Comparison of ENCODE assay signal across 8 cellular contexts in the genomic region with DNA sequence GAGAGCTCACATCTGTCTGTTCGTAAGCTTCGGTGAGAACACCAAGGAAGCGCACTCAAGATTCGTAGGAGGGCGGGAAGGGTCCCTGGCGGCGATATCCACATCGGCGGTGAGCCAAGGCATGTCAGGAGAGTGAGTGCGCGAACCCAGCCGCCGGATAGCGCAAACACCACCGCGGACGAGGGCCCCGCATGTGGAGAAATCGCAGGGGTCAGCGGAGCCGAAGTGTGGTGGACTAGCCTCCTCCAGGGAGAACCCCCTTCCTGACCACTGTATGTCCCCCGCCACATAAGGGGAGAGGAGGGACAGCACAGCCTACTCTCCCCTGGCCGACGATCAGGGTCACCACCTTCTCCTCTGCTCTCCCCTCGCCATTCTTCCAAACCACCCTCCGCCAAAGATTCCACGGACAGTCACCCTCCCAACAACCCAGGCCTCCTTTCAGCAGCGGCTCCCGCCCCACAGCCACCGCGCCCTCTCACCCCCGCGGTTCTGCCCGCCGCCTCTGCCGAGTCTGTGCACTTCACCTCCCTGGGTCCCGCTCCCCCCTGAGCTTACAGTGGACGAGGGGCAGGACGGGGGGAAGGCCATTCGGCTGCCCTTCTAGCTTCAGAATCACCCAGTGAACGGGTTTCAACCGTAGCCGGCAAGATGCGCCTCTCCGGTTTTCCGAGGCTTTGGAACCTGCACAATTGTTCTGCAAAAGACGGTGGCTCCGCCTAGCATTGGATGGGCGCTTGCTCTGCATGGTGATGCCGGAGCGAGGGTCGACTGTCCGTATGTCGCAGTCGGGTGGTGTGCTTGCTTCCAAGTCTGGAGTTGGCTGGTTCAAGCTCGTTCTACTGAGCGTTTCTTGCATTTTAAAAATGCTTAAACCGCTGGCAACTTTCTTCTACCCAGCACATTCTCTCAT.
DNase-seq lines count a peak whose midpoint lies in the region; ATAC-seq and TF ChIP-seq lines count a peak whose summit lies in the region.
"Not testable (repeated sequence)": the region's sequence is repeated elsewhere in the genome, so short reads cannot be mapped to it uniquely, and the experiment has no call there.

No MANE protein-coding gene starts in this region.

- peak in 1 of 4 donors; percentile 37 for ATAC-seq in psoas muscle

- in situ Hi-C loops in G401 (cut with HindIII; ENCODE audit: low sequenced_read_pairs): not testable (repeated sequence)

- DNase-seq in G401 (ENCODE audit: low spot score): peak; percentile 17
- not testable (repeated sequence) for DNase-seq in T-helper 2 cell treated with Interferon-gamma antibody and Interleukin-4, amounts not matched to agents 5 μg/mL and 100 μg/mL, for 36 hours (ENCODE audit: low spot score); activated naive CD4-positive, alpha-beta T cell treated with anti-CD3 and anti-CD28 coated beads, Interleukin-2, amount 10 ng/mL, durations not matched to agents 7 days and 5 days; right atrium auricular region (ENCODE audit: low spot score)
- peak in 1 of 10 donors; percentile 24 for DNase-seq in dorsolateral prefrontal cortex
- DNase-seq in psoas muscle: peak in 1 of 2 donors; percentile 48
- peak in 1 of 2 donors; percentile 59 for DNase-seq in tibial artery

- H3K4me3 ChIP-seq in dorsolateral prefrontal cortex: peak overlapping the region in 57 of 59 donors; percentile 14 to 64 (median 42)
- H3K4me3 ChIP-seq in right atrium auricular region: peak overlapping the region; percentile 19 to 41
- peak overlapping the region; percentile 12 for H3K4me3 ChIP-seq in mesodermal cell (ENCODE audit: extremely low read depth, insufficient read depth, low read length, poor library complexity, severe bottlenecking)
- peak overlapping the region; percentile 25 for H3K4me3 ChIP-seq in psoas muscle
- peak overlapping the region; percentile 34 to 47 for H3K4me3 ChIP-seq in tibial artery

- not testable (repeated sequence) for H3K27ac Mint-ChIP-seq in T-helper 2 cell treated with Interferon-gamma antibody and Interleukin-4, amounts not matched to agents 5 μg/mL and 100 μg/mL, for 36 hours; activated naive CD4-positive, alpha-beta T cell treated with anti-CD3 and anti-CD28 coated beads, Interleukin-2, amount 10 ng/mL, durations not matched to agents 7 days and 5 days

- not testable (repeated sequence) for H3K27ac ChIP-seq in dorsolateral prefrontal cortex; right atrium auricular region; mesodermal cell (ENCODE audit: low read depth, low read length, severe bottlenecking); psoas muscle; tibial artery

- WGBS in mesodermal cell (ENCODE audit: insufficient coverage in 2 of 2), 2 experiments: 2 to 20% methylated on average over 1 to 8 of the region's 58 CpGs
- WGBS in psoas muscle, 3 donors: 1 to 2% (median 2%) methylated on average over 21 to 50 of the region's 58 CpGs

- not testable (repeated sequence) for H3K36me3 ChIP-seq in right atrium auricular region; mesodermal cell (ENCODE audit: control insufficient read depth, insufficient read depth, low read length); psoas muscle (ENCODE audit: insufficient read depth in 1 of 2, low read depth in 1 of 2); tibial artery

- peaks cover 38% of the 10 kb centered on the region for H3K27me3 Mint-ChIP-seq in T-helper 2 cell treated with Interferon-gamma antibody and Interleukin-4, amounts not matched to agents 5 μg/mL and 100 μg/mL, for 36 hours (ENCODE audit: low read depth)
- H3K27me3 Mint-ChIP-seq in activated naive CD4-positive, alpha-beta T cell treated with anti-CD3 and anti-CD28 coated beads, Interleukin-2, amount 10 ng/mL, durations not matched to agents 7 days and 5 days: peaks cover 63% of the 10 kb centered on the region

- not testable (repeated sequence) for H3K36me3 Mint-ChIP-seq in T-helper 2 cell treated with Interferon-gamma antibody and Interleukin-4, amounts not matched to agents 5 μg/mL and 100 μg/mL, for 36 hours (ENCODE audit: low read depth); activated naive CD4-positive, alpha-beta T cell treated with anti-CD3 and anti-CD28 coated beads, Interleukin-2, amount 10 ng/mL, durations not matched to agents 7 days and 5 days

- CTCF ChIA-PET in activated naive CD4-positive, alpha-beta T cell treated with anti-CD3 and anti-CD28 coated beads, Interleukin-2, amount 10 ng/mL, durations not matched to agents 7 days and 5 days (lab: Charles Lee): not testable (repeated sequence)

- intact Hi-C loops in dorsolateral prefrontal cortex (cut with DNase I); psoas muscle (cut with DNase I); tibial artery (cut with DNase I; ENCODE audit: low total_unique reads): not testable (repeated sequence)

- H3K4me1 Mint-ChIP-seq in T-helper 2 cell treated with Interferon-gamma antibody and Interleukin-4, amounts not matched to agents 5 μg/mL and 100 μg/mL, for 36 hours (ENCODE audit: low read depth): not testable (repeated sequence)
- peaks cover 27% of the 10 kb centered on the region for H3K4me1 Mint-ChIP-seq in activated naive CD4-positive, alpha-beta T cell treated with anti-CD3 and anti-CD28 coated beads, Interleukin-2, amount 10 ng/mL, durations not matched to agents 7 days and 5 days

- not testable (repeated sequence) for H3K9me3 Mint-ChIP-seq in T-helper 2 cell treated with Interferon-gamma antibody and Interleukin-4, amounts not matched to agents 5 μg/mL and 100 μg/mL, for 36 hours; activated naive CD4-positive, alpha-beta T cell treated with anti-CD3 and anti-CD28 coated beads, Interleukin-2, amount 10 ng/mL, durations not matched to agents 7 days and 5 days

- H3K9me3 ChIP-seq in right atrium auricular region; mesodermal cell (ENCODE audit: control insufficient read depth, low read length); psoas muscle; tibial artery: not testable (repeated sequence)

- not testable (repeated sequence) for TF ChIP-seq CTCF in dorsolateral prefrontal cortex (IDR thresholded peaks at IDR 0.05 in 54 of 56, conservative IDR thresholded peaks at IDR 0.05 in 2 of 56; ENCODE audit: low read depth in 1 of 56, partially characterized antibody in 56 of 56); right atrium auricular region (IDR thresholded peaks at IDR 0.05); psoas muscle (IDR thresholded peaks at IDR 0.05); tibial artery (IDR thresholded peaks at IDR 0.05)

- H3K27me3 ChIP-seq in dorsolateral prefrontal cortex (peaks cover 0 to 13% (median 0%) of the 10 kb centered on the region in 45 donors), psoas muscle (ENCODE audit: insufficient read depth in 3 of 3, low read length in 2 of 3) (peaks cover 0 to 14% (median 8%) of the 10 kb centered on the region in 3 donors), tibial artery (peaks cover 0 to 13% of the 10 kb centered on the region in 2 donors)
- H3K27me3 ChIP-seq in right atrium auricular region: not testable (repeated sequence)

- H3K4me1 ChIP-seq in right atrium auricular region; mesodermal cell (ENCODE audit: control insufficient read depth, insufficient read depth, low read length, poor library complexity, severe bottlenecking); psoas muscle: not testable (repeated sequence)
- H3K4me1 ChIP-seq in tibial artery: peaks cover 0 to 12% (median 4%) of the 10 kb centered on the region in 4 donors

- peak overlapping the region; percentile 56 for H3K4me3 Mint-ChIP-seq in T-helper 2 cell treated with Interferon-gamma antibody and Interleukin-4, amounts not matched to agents 5 μg/mL and 100 μg/mL, for 36 hours
- H3K4me3 Mint-ChIP-seq in activated naive CD4-positive, alpha-beta T cell treated with anti-CD3 and anti-CD28 coated beads, Interleukin-2, amount 10 ng/mL, durations not matched to agents 7 days and 5 days: peak overlapping the region; percentile 48
